Comparison of ENCODE assay signal across 23 cellular contexts in the genomic region with DNA sequence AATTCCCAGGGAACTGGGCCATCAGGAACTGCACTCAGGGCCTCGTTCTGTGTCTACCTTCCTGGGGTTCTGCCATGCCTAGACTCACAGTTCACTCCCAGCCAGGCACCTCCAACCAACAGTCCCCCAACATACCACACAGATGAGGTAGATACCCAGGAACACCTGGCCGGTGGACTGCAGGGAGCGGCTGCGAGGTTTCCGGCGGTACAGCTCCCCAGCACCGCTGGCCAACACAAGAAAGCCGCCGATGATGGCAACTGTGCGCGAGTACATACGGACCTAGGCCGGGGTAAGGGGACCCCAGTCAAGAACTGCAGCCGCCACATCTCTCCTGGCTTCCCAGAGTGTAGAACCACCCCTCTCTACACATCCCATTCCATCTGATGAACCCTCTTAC. TPM values are rescaled to one million over a fixed set of nuclear protein-coding genes. Genes with fewer than 3 reads are reported as not detected.
DNase-seq lines count a peak whose midpoint lies in the region; ATAC-seq and TF ChIP-seq lines count a peak whose summit lies in the region.
"Had no signal": no experiment of that assay in that cellular context is flagged by ENCODE, and none has a peak within 500 bp of the region (broad histone marks: within the 10 kb centered on the region; RNA-seq: fewer than 3 reads in every experiment).

No MANE protein-coding gene starts in this region.

- peaks cover 11% of the 10 kb centered on the region for H3K36me3 Mint-ChIP-seq in activated naive CD4-positive, alpha-beta T cell treated with anti-CD3 and anti-CD28 coated beads, Interleukin-2, amount 50 U/mL, for 24 hours
- H3K36me3 Mint-ChIP-seq in activated naive CD4-positive, alpha-beta T cell treated with anti-CD3 and anti-CD28 coated beads, Interleukin-2, amount 50 U/mL, for 72 hours: peaks cover 13 to 15% of the 10 kb centered on the region in 2 donors
- H3K36me3 Mint-ChIP-seq in IgD-negative memory B cell: peaks cover 10% of the 10 kb centered on the region
- peaks cover 10% of the 10 kb centered on the region for H3K36me3 Mint-ChIP-seq in brain
- peaks cover 41% of the 10 kb centered on the region for H3K36me3 Mint-ChIP-seq in stimulated activated effector memory CD8-positive, alpha-beta T cell treated with anti-CD3 and anti-CD28 coated beads, Interleukin-12 subunit alpha, Interleukin-12 subunit beta, amount 100 ng/mL, for 72 hours

- no peak for ATAC-seq in activated naive CD4-positive, alpha-beta T cell treated with anti-CD3 and anti-CD28 coated beads, Interleukin-2, amount 50 U/mL, for 72 hours
- no peak for ATAC-seq in stimulated activated effector memory CD8-positive, alpha-beta T cell treated with anti-CD3 and anti-CD28 coated beads, Interleukin-12 subunit alpha, Interleukin-12 subunit beta, amount 100 ng/mL, for 72 hours
- no peak for ATAC-seq in HG03159 (IDR thresholded peaks at IDR 0.05; ENCODE audit: unreplicated experiment)
- ATAC-seq: HCT116, lower lobe of right lung, PC-3 had no signal

- H3K4me3 Mint-ChIP-seq in activated naive CD4-positive, alpha-beta T cell treated with anti-CD3 and anti-CD28 coated beads, Interleukin-2, amount 50 U/mL, for 24 hours: peak overlapping the region; percentile 19
- peak overlapping the region in 3 of 4 donors; percentile 39 to 98 (median 45) for H3K4me3 Mint-ChIP-seq in IgD-negative memory B cell
- peak overlapping the region; percentile 99 to 100 (median 100) for H3K4me3 Mint-ChIP-seq in brain
- H3K4me3 Mint-ChIP-seq in stimulated activated effector memory CD8-positive, alpha-beta T cell treated with anti-CD3 and anti-CD28 coated beads, Interleukin-12 subunit alpha, Interleukin-12 subunit beta, amount 100 ng/mL, for 72 hours: peak overlapping the region; percentile 99
- H3K4me3 Mint-ChIP-seq: dendritic cell treated with granulocyte-macrophage colony-stimulating factor and Interleukin-4, amounts not matched to agents 40 ng/mL and 50 ng/mL, for 4 days had no signal

- H3K4me1 Mint-ChIP-seq in activated naive CD4-positive, alpha-beta T cell treated with anti-CD3 and anti-CD28 coated beads, Interleukin-2, amount 50 U/mL, for 24 hours: peaks cover 24% of the 10 kb centered on the region
- peaks cover 7 to 16% (median 11%) of the 10 kb centered on the region in 3 donors for H3K4me1 Mint-ChIP-seq in IgD-negative memory B cell
- peaks cover 37% of the 10 kb centered on the region for H3K4me1 Mint-ChIP-seq in brain
- peaks cover 25% of the 10 kb centered on the region for H3K4me1 Mint-ChIP-seq in stimulated activated effector memory CD8-positive, alpha-beta T cell treated with anti-CD3 and anti-CD28 coated beads, Interleukin-12 subunit alpha, Interleukin-12 subunit beta, amount 100 ng/mL, for 72 hours

- TF ChIP-seq CTCF in brain (conservative IDR thresholded peaks at IDR 0.05): no peak

- intact Hi-C loops in head of caudate nucleus (cut with DNase I): no loop called here

- no peak for DNase-seq in activated naive CD4-positive, alpha-beta T cell treated with anti-CD3 and anti-CD28 coated beads, Interleukin-2, amount 50 U/mL, for 72 hours (ENCODE audit: low spot score in 2 of 2)
- DNase-seq in stimulated activated effector memory CD8-positive, alpha-beta T cell treated with anti-CD3 and anti-CD28 coated beads, Interleukin-12 subunit alpha, Interleukin-12 subunit beta, amount 100 ng/mL, for 72 hours (ENCODE audit: low spot score in 2 of 2): no peak
- DNase-seq in head of caudate nucleus: no peak
- DNase-seq: activated CD4-positive, alpha-beta T cell treated with anti-CD3 and anti-CD28 coated beads for 1 hour; DND-41; KG1; lower lobe of right lung; MV-4-11; NCI-H1694 treated with DMSO at 0.1 percent for 48 hours; PC-3; SJCRH30; stimulated activated CD4-positive, alpha-beta T cell treated with anti-CD3 and anti-CD28 coated beads, Interleukin-4, amount 100 ng/mL, for 4 hours; T-helper 9 cell had no signal

- H3K27ac Mint-ChIP-seq in activated naive CD4-positive, alpha-beta T cell treated with anti-CD3 and anti-CD28 coated beads, Interleukin-2, amount 50 U/mL, for 24 hours: no peak overlapping the region
- H3K27ac Mint-ChIP-seq in activated naive CD4-positive, alpha-beta T cell treated with anti-CD3 and anti-CD28 coated beads, Interleukin-2, amount 50 U/mL, for 72 hours: no peak overlapping the region
- no peak overlapping the region for H3K27ac Mint-ChIP-seq in IgD-negative memory B cell
- H3K27ac Mint-ChIP-seq in brain: peak overlapping the region in 1 of 5 experiments; percentile 52
- H3K27ac Mint-ChIP-seq in stimulated activated effector memory CD8-positive, alpha-beta T cell treated with anti-CD3 and anti-CD28 coated beads, Interleukin-12 subunit alpha, Interleukin-12 subunit beta, amount 100 ng/mL, for 72 hours: no peak overlapping the region
- H3K27ac Mint-ChIP-seq: dendritic cell treated with granulocyte-macrophage colony-stimulating factor and Interleukin-4, amounts not matched to agents 40 ng/mL and 50 ng/mL, for 4 days had no signal

- no peaks in the 10 kb centered on the region for H3K9me3 Mint-ChIP-seq in activated naive CD4-positive, alpha-beta T cell treated with anti-CD3 and anti-CD28 coated beads, Interleukin-2, amount 50 U/mL, for 24 hours
- no peaks in the 10 kb centered on the region for H3K9me3 Mint-ChIP-seq in activated naive CD4-positive, alpha-beta T cell treated with anti-CD3 and anti-CD28 coated beads, Interleukin-2, amount 50 U/mL, for 72 hours
- H3K9me3 Mint-ChIP-seq in IgD-negative memory B cell: peaks cover 0 to 2% (median 0%) of the 10 kb centered on the region in 3 donors
- H3K9me3 Mint-ChIP-seq in brain: no peaks in the 10 kb centered on the region
- no peaks in the 10 kb centered on the region for H3K9me3 Mint-ChIP-seq in stimulated activated effector memory CD8-positive, alpha-beta T cell treated with anti-CD3 and anti-CD28 coated beads, Interleukin-12 subunit alpha, Interleukin-12 subunit beta, amount 100 ng/mL, for 72 hours
- H3K9me3 Mint-ChIP-seq: dendritic cell treated with granulocyte-macrophage colony-stimulating factor and Interleukin-4, amounts not matched to agents 40 ng/mL and 50 ng/mL, for 4 days had no signal

- no peaks in the 10 kb centered on the region for H3K27me3 Mint-ChIP-seq in activated naive CD4-positive, alpha-beta T cell treated with anti-CD3 and anti-CD28 coated beads, Interleukin-2, amount 50 U/mL, for 24 hours
- peaks cover 1% of the 10 kb centered on the region for H3K27me3 Mint-ChIP-seq in IgD-negative memory B cell
- peaks cover 11% of the 10 kb centered on the region for H3K27me3 Mint-ChIP-seq in brain

RNA-seq across cellular contexts. Expression of gene TMEM101, which starts 1.9 kb away (rescaled TPM):
- 10 to 100 TPM; 32.8 to 43.6 TPM for total RNA-seq in activated naive CD4-positive, alpha-beta T cell treated with anti-CD3 and anti-CD28 coated beads, Interleukin-2, amount 50 U/mL, for 72 hours
- polyA plus RNA-seq in IgD-negative memory B cell (24.6 TPM), brain (ENCODE audit: insufficient read depth, low read depth, low replicate concordance) (34.5 TPM)

RNA-seq across cellular contexts. Expression of gene NAGS, which starts 8.5 kb away (rescaled TPM):
- 1 to 10 TPM in 1 of 2 donors, under 1 TPM in 1; 0.18 to 3.0 TPM for total RNA-seq in activated naive CD4-positive, alpha-beta T cell treated with anti-CD3 and anti-CD28 coated beads, Interleukin-2, amount 50 U/mL, for 72 hours
- polyA plus RNA-seq in IgD-negative memory B cell: 0.64 TPM
- 1.2 TPM for polyA plus RNA-seq in brain (ENCODE audit: insufficient read depth, low read depth, low replicate concordance)

RNA-seq across cellular contexts. Expression of gene LSM12, which starts 53.6 kb away (rescaled TPM):
- total RNA-seq in activated naive CD4-positive, alpha-beta T cell treated with anti-CD3 and anti-CD28 coated beads, Interleukin-2, amount 50 U/mL, for 72 hours: 10 to 100 TPM; 71.4 to 73.5 TPM
- polyA plus RNA-seq in IgD-negative memory B cell: 73.4 TPM
- 45.1 TPM for polyA plus RNA-seq in brain (ENCODE audit: insufficient read depth, low read depth, low replicate concordance)

RNA-seq across cellular contexts. Expression of gene G6PC3, which starts 57.7 kb away (rescaled TPM):
- 10 to 100 TPM; 17.7 to 20.3 TPM for total RNA-seq in activated naive CD4-positive, alpha-beta T cell treated with anti-CD3 and anti-CD28 coated beads, Interleukin-2, amount 50 U/mL, for 72 hours
- polyA plus RNA-seq in IgD-negative memory B cell (22.5 TPM), brain (ENCODE audit: insufficient read depth, low read depth, low replicate concordance) (187 TPM)

RNA-seq across cellular contexts. Expression of gene PYY, which starts 59.1 kb away (rescaled TPM):
- not detected for total RNA-seq in activated naive CD4-positive, alpha-beta T cell treated with anti-CD3 and anti-CD28 coated beads, Interleukin-2, amount 50 U/mL, for 72 hours
- polyA plus RNA-seq in IgD-negative memory B cell (not detected), brain (ENCODE audit: insufficient read depth, low read depth, low replicate concordance) (not detected)
- total RNA-seq: endothelial cell of umbilical vein, lower lobe of right lung, PC-3, pulmonary artery endothelial cell, SJCRH30, smooth muscle cell had no signal
- polyA plus RNA-seq: adipose tissue, endothelial cell of umbilical vein, smooth muscle cell had no signal

Comparison
In these comparisons a context has a peak if more than half of its experiments do, and no peak if none do; other contexts are left out.
1. H3K4me3 Mint-ChIP-seq: peak in every context shown above with its lines; median percentile 100 in brain; 99 in stimulated activated effector memory CD8-positive, alpha-beta T cell treated with anti-CD3 and anti-CD28 coated beads, Interleukin-12 subunit alpha, Interleukin-12 subunit beta, amount 100 ng/mL, for 72 hours; 45 in IgD-negative memory B cell; 19 in activated naive CD4-positive, alpha-beta T cell treated with anti-CD3 and anti-CD28 coated beads, Interleukin-2, amount 50 U/mL, for 24 hours.